ENCODE assay signal across 8 cellular contexts in the genomic region with DNA sequence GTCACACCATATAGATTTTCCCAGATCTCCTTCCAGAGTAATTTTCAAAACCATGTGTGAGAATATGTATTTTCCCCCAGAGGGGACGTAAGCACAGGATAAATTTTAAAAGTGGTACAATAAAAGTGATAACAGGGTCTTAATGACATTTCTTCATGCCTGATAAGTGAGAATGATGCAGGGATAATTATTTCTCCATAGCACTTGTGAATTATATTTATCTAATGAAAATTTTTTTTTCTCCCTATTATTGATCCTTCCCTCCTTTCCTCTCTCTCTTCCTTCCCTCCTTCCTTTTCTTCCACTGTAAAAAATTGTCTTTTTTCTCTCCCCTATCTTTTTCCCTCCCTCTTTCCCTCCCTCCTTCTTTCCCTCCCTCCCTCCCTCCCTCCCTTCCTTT. TPM values are rescaled to one million over a fixed set of nuclear protein-coding genes. Genes with fewer than 3 reads are reported as not detected.
"Had no signal": no experiment of that assay in that cellular context is flagged by ENCODE, and none has a peak within 500 bp of the region (broad histone marks: within the 10 kb centered on the region; RNA-seq: fewer than 3 reads in every experiment).

No MANE protein-coding gene starts in this region.

- DNase-seq: IMR-90, KBM-7, KG1 had no signal

- H3K4me2 ChIP-seq: KMS-11 had no signal

- H3K9ac ChIP-seq: KMS-11 had no signal

- FAIRE-seq: HTR-8/SVneo had no signal

- H3K27ac ChIP-seq: HL-60, KMS-11 had no signal

RNA-seq across cellular contexts. Expression of a gene that starts 17.0 kb away (rescaled TPM):
- total RNA-seq: HT-29 had no signal
- polyA plus RNA-seq: IgD-negative memory B cell had no signal
